23 cellular contexts compared by ENCODE assay signal in genomic region chr5:174094857-174095606, GRCh38. TPM values are rescaled to one million over a fixed set of nuclear protein-coding genes. Genes with fewer than 3 reads are reported as not detected.
"Had no signal": no experiment of that assay in that cellular context is flagged by ENCODE, and none has a peak within 500 bp of the region (broad histone marks: within the 10 kb centered on the region; RNA-seq: fewer than 3 reads in every experiment).

No MANE protein-coding gene starts in this region.

- H3K9me3 ChIP-seq: adrenal gland, breast epithelium, gastrocnemius medialis, spleen, thoracic aorta, upper lobe of left lung had no signal

- DNase-seq: activated CD4-positive, CD25-positive, alpha-beta regulatory T cell treated with anti-CD3 and anti-CD28 coated beads, Interleukin-2, amount 50 U/mL, for 72 hours; activated CD8-positive, alpha-beta memory T cell treated with anti-CD3 and anti-CD28 coated beads for 24 hours; activated CD8-positive, alpha-beta memory T cell treated with anti-CD3 and anti-CD28 coated beads, Interleukin-2, amount 50 U/mL, for 48 hours; activated effector memory CD4-positive, alpha-beta T cell treated with anti-CD3 and anti-CD28 coated beads, Interleukin-2, amount 50 U/mL, for 16 hours; activated T-cell treated with anti-CD3 and anti-CD28 coated beads, Interleukin-2, amount 50 U/mL, for 48 hours; adrenal gland; effector CD4-positive, alpha-beta T cell; gastrocnemius medialis; kidney; spleen; stimulated activated CD4-positive, alpha-beta T cell treated with anti-CD3 and anti-CD28 coated beads, Interleukin-4, amount 100 ng/mL, for 4 hours; stimulated activated naive B cell treated with anti-CD40 and anti-IgM and Interleukin-4, amounts not matched to agents 10 μg/mL and 1 μg/mL and 100 μg/mL, for 72 hours; upper lobe of left lung had no signal

- H3K4me1 ChIP-seq: adrenal gland, breast epithelium, gastrocnemius medialis, parathyroid adenoma, spleen, upper lobe of left lung had no signal

- H3K27ac ChIP-seq: adrenal gland, breast epithelium, gastrocnemius medialis, parathyroid adenoma, spleen, thoracic aorta, upper lobe of left lung, VCaP had no signal

- H3K9me3 Mint-ChIP-seq: activated naive CD4-positive, alpha-beta T cell treated with anti-CD3 and anti-CD28 coated beads, Interleukin-2, amount 50 U/mL, for 24 hours; mesothelial cell of epicardium; natural killer cell treated with Interleukin-12 subunit alpha and Interleukin-12 subunit beta and Interleukin-15 and Interleukin-18, amount 100 ng/mL, for 72 hours had no signal

- H3K27ac Mint-ChIP-seq: activated naive CD4-positive, alpha-beta T cell treated with anti-CD3 and anti-CD28 coated beads, Interleukin-2, amount 50 U/mL, for 24 hours; mesothelial cell of epicardium; natural killer cell treated with Interleukin-12 subunit alpha and Interleukin-12 subunit beta and Interleukin-15 and Interleukin-18, amount 100 ng/mL, for 72 hours; stimulated activated naive B cell treated with anti-CD40 and anti-IgM and Interleukin-4, amounts not matched to agents 10 μg/mL and 1 μg/mL and 100 μg/mL, for 72 hours had no signal

- ATAC-seq: esophagus mucosa; gastrocnemius medialis; left lobe of liver; natural killer cell treated with Interleukin-12 subunit alpha and Interleukin-12 subunit beta and Interleukin-15 and Interleukin-18, amount 100 ng/mL, for 72 hours; stimulated activated naive B cell treated with anti-CD40 and anti-IgM and Interleukin-4, amounts not matched to agents 10 μg/mL and 1 μg/mL and 100 μg/mL, for 72 hours had no signal

- H3K4me1 Mint-ChIP-seq: activated naive CD4-positive, alpha-beta T cell treated with anti-CD3 and anti-CD28 coated beads, Interleukin-2, amount 50 U/mL, for 24 hours; mesothelial cell of epicardium had no signal

- H3K27me3 ChIP-seq: adrenal gland, breast epithelium, upper lobe of left lung had no signal

- H3K4me3 ChIP-seq: adrenal gland, breast epithelium, gastrocnemius medialis, lung, spleen, thoracic aorta, upper lobe of left lung had no signal

- H3K36me3 Mint-ChIP-seq: activated naive CD4-positive, alpha-beta T cell treated with anti-CD3 and anti-CD28 coated beads, Interleukin-2, amount 50 U/mL, for 24 hours; mesothelial cell of epicardium; natural killer cell treated with Interleukin-12 subunit alpha and Interleukin-12 subunit beta and Interleukin-15 and Interleukin-18, amount 100 ng/mL, for 72 hours; stimulated activated naive B cell treated with anti-CD40 and anti-IgM and Interleukin-4, amounts not matched to agents 10 μg/mL and 1 μg/mL and 100 μg/mL, for 72 hours had no signal

- H3K4me3 Mint-ChIP-seq: activated naive CD4-positive, alpha-beta T cell treated with anti-CD3 and anti-CD28 coated beads, Interleukin-2, amount 50 U/mL, for 24 hours; mesothelial cell of epicardium; natural killer cell treated with Interleukin-12 subunit alpha and Interleukin-12 subunit beta and Interleukin-15 and Interleukin-18, amount 100 ng/mL, for 72 hours; stimulated activated naive B cell treated with anti-CD40 and anti-IgM and Interleukin-4, amounts not matched to agents 10 μg/mL and 1 μg/mL and 100 μg/mL, for 72 hours had no signal

- H3K36me3 ChIP-seq: adrenal gland, breast epithelium, gastrocnemius medialis, spleen, thoracic aorta, upper lobe of left lung had no signal

RNA-seq across cellular contexts. Expression of gene NSG2, which starts 49.5 kb away (rescaled TPM):
- total RNA-seq: breast epithelium; esophagus mucosa; gastrocnemius medialis; kidney; mesothelial cell of epicardium; natural killer cell treated with Interleukin-12 subunit alpha and Interleukin-12 subunit beta and Interleukin-15 and Interleukin-18, amount 100 ng/mL, for 72 hours; thoracic aorta had no signal
- polyA plus RNA-seq: spleen had no signal
